16 cellular contexts compared by ENCODE assay signal in the genomic region with DNA sequence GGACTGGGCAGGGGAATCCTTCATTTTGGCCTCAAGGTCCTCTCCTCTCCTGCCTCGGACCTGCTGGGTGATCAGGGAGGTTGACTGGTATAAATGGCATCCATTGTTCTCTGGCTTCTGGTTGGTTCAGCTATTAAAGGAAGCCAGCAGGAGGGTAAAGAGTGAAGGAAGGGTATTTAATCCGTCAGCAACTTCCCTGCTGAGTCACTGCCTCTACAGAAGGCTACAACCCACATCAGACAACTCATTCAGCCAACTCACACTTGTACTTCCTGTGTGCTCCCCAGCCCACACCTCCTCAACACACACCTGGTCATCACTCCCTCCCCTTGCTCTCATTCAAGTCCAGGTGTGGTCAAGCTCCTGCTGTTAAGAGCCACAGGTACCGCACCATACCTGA.
DNase-seq lines count a peak whose midpoint lies in the region; ATAC-seq and TF ChIP-seq lines count a peak whose summit lies in the region.
"Had no signal": no experiment of that assay in that cellular context is flagged by ENCODE, and none has a peak within 500 bp of the region (broad histone marks: within the 10 kb centered on the region; RNA-seq: fewer than 3 reads in every experiment).

No MANE protein-coding gene starts in this region.

- TF ChIP-seq CTCF in MCF 10A (IDR thresholded peaks at IDR 0.05; ENCODE audit: unreplicated experiment) (no peak), breast epithelium (IDR thresholded peaks at IDR 0.05) (no peak), mammary epithelial cell (conservative IDR thresholded peaks at IDR 0.05 in 1 of 2, IDR thresholded peaks at IDR 0.05 in 1 of 2; ENCODE audit: extremely low read depth in 1 of 2, insufficient read depth in 1 of 2, low read depth in 1 of 2, low read length in 2 of 2) (no peak)

- H2AFZ ChIP-seq in mammary epithelial cell (ENCODE audit: low read depth, low read length) = no peak overlapping the region

- H3K79me2 ChIP-seq in mammary epithelial cell (ENCODE audit: insufficient read depth, low read length) = no peaks in the 10 kb centered on the region

- no peak overlapping the region for H3K27ac Mint-ChIP-seq in MCF 10A (ENCODE audit: low read depth, unreplicated experiment)
- H3K27ac Mint-ChIP-seq: activated naive CD8-positive, alpha-beta T cell treated with anti-CD3 and anti-CD28 coated beads for 36 hours had no signal

- ATAC-seq in GM21360 (IDR thresholded peaks at IDR 0.05; ENCODE audit: unreplicated experiment) = no peak
- ATAC-seq: GM12878, left lobe of liver, psoas muscle had no signal

- H3K9me3 Mint-ChIP-seq in MCF 10A (ENCODE audit: unreplicated experiment) = no peaks in the 10 kb centered on the region

- intact Hi-C loops in MCF 10A (cut with micrococcal nuclease) = no loop called here
- intact Hi-C loops in breast epithelium (cut with DNase I; ENCODE audit: low total_unique reads) = no loop called here
- intact Hi-C loops in mammary epithelial cell (cut with micrococcal nuclease) = no loop called here

- H4K20me1 ChIP-seq in mammary epithelial cell (ENCODE audit: insufficient read depth, low read length) = no peaks in the 10 kb centered on the region

- no peak overlapping the region for H3K4me3 ChIP-seq in breast epithelium
- H3K4me3 ChIP-seq in mammary epithelial cell (replicated peaks in 1 of 3; ENCODE audit: insufficient read depth in 1 of 3, low read depth in 2 of 3, low read length in 3 of 3) = no peak overlapping the region
- H3K4me3 ChIP-seq: GM12878, psoas muscle, thoracic aorta had no signal

- no peaks in the 10 kb centered on the region for H3K36me3 ChIP-seq in breast epithelium
- H3K36me3 ChIP-seq in mammary epithelial cell (ENCODE audit: insufficient read depth, low read length) = no peaks in the 10 kb centered on the region
- H3K36me3 ChIP-seq: thoracic aorta had no signal

- no peak overlapping the region for H3K4me3 Mint-ChIP-seq in MCF 10A (ENCODE audit: unreplicated experiment)
- H3K4me3 Mint-ChIP-seq: activated naive CD8-positive, alpha-beta T cell treated with anti-CD3 and anti-CD28 coated beads for 36 hours; IgD-negative memory B cell had no signal

- BruUV-seq in MCF 10A (replicated peaks; lab: Mats Ljungman, UMichigan) = no TSS peak
- no TSS peak for BruUV-seq in mammary epithelial cell (replicated peaks; lab: Mats Ljungman, UMichigan)

- H3K36me3 Mint-ChIP-seq in MCF 10A (ENCODE audit: insufficient read depth, unreplicated experiment) = no peaks in the 10 kb centered on the region
- H3K36me3 Mint-ChIP-seq: activated naive CD8-positive, alpha-beta T cell treated with anti-CD3 and anti-CD28 coated beads for 36 hours had no signal

- in situ Hi-C loops in mammary epithelial cell (cut with MboI; ENCODE audit: low sequenced_read_pairs in 2 of 2) = no loop called here

- H3K9me3 ChIP-seq in breast epithelium (peaks cover 0 to 6% of the 10 kb centered on the region in 2 donors), mammary epithelial cell (replicated peaks; ENCODE audit: insufficient read depth, low read length) (no peaks in the 10 kb centered on the region)
- H3K9me3 ChIP-seq: thoracic aorta had no signal

- no peak for TF ChIP-seq POLR2A in breast epithelium (IDR thresholded peaks at IDR 0.05)
- TF ChIP-seq POLR2A in erythroblast (IDR thresholded peaks at IDR 0.05; ENCODE audit: low read length) = no peak

- CTCF ChIA-PET in MCF 10A (lab: Yijun Ruan, JAX) (interaction anchor here (0.7 to 1.3 kb wide), 2 partner anchors 145 to 347 kb away, joined by 3 to 5 read pairs; no protein-coding TSS in a partner anchor), mammary epithelial cell (lab: Charles Lee; ENCODE audit: low non-redundant PET) (no interaction called here)

- no peaks in the 10 kb centered on the region for H3K27me3 Mint-ChIP-seq in MCF 10A (ENCODE audit: insufficient read depth, unreplicated experiment)

- dilution Hi-C loops in mammary epithelial cell (cut with HindIII; ENCODE audit: low sequenced_read_pairs) = no loop called here

- DNase-seq in MCF 10A (ENCODE audit: unreplicated experiment) (peak; percentile 50), breast epithelium (ENCODE audit: low spot score in 2 of 2) (no peak), NCI-H69 (lab: John Stamatoyannopoulos, UW) (peak; percentile 56), mammary epithelial cell (peak; percentile 61), GOT3 (lab: John Stamatoyannopoulos, UW) (no peak), HuH-7.5 (ENCODE audit: low spot score) (no peak), erythroblast (lab: John Stamatoyannopoulos, UW) (no peak)
- DNase-seq: activated naive CD8-positive, alpha-beta T cell treated with anti-CD3 and anti-CD28 coated beads for 36 hours; DMS79 treated with DMSO at 0.1 percent for 48 hours; psoas muscle; SW 1271 had no signal

- H3K27me3 ChIP-seq in breast epithelium (no peaks in the 10 kb centered on the region), mammary epithelial cell (ENCODE audit: insufficient read depth, low read length) (no peaks in the 10 kb centered on the region)

- no peak overlapping the region for H3K27ac ChIP-seq in breast epithelium
- H3K27ac ChIP-seq in mammary epithelial cell (ENCODE audit: insufficient read depth, low read depth, low read length) = no peak overlapping the region
- H3K27ac ChIP-seq: psoas muscle, thoracic aorta had no signal

- H3K4me2 ChIP-seq in mammary epithelial cell (ENCODE audit: insufficient read depth, low read depth, low read length) = no peak overlapping the region

- H3K4me1 Mint-ChIP-seq in MCF 10A (ENCODE audit: insufficient read depth, unreplicated experiment) = peaks cover 13% of the 10 kb centered on the region

- H3K4me1 ChIP-seq in breast epithelium (no peaks in the 10 kb centered on the region), mammary epithelial cell (ENCODE audit: insufficient read depth, low read length) (peaks cover 3% of the 10 kb centered on the region)
- H3K4me1 ChIP-seq: psoas muscle had no signal

- no peak overlapping the region for H3K9ac ChIP-seq in mammary epithelial cell (ENCODE audit: insufficient read depth, low read length)

- POLR2A ChIA-PET in MCF 10A (lab: Yijun Ruan, JAX) = no interaction called here

- 33% methylated on average over 3 of the region's 3 CpGs for WGBS in mammary epithelial cell (ENCODE audit: low coverage, missing lambda C conversion rate)

Comparison
In these comparisons a context has a peak if more than half of its experiments do, and no peak if none do; other contexts are left out.
1. DNase-seq: peak in MCF 10A (single experiment), NCI-H69 (single experiment) and mammary epithelial cell (single experiment); none in breast epithelium (0 of 2), GOT3 (single experiment), HuH-7.5 (single experiment) and erythroblast (0 of 2).